Comparison of ENCODE assay signal across 9 cellular contexts in genomic region chr15:46934851-46935250, GRCh38.
"Had no signal": no experiment of that assay in that cellular context is flagged by ENCODE, and none has a peak within 500 bp of the region (broad histone marks: within the 10 kb centered on the region; RNA-seq: fewer than 3 reads in every experiment).

No MANE protein-coding gene starts in this region.

- ATAC-seq: GM23338, HepG2 had no signal

- H3K27me3 Mint-ChIP-seq: IgD-negative memory B cell had no signal

- H3K4me3 ChIP-seq: GM23338 had no signal

- H3K4me2 ChIP-seq: GM23338 had no signal

- H3K4me3 Mint-ChIP-seq: GM23338, H9, IgD-negative memory B cell had no signal

- DNase-seq: H9, HCEC 1CT, KBM-7 had no signal

- FAIRE-seq: H1, H54, HepG2 had no signal

- H3K27ac ChIP-seq: HL-60 had no signal

- H2AFZ ChIP-seq: GM23338 had no signal

- H3K27ac Mint-ChIP-seq: GM23338, H9, IgD-negative memory B cell had no signal

- H3K4me1 Mint-ChIP-seq: IgD-negative memory B cell had no signal

- H3K9me3 Mint-ChIP-seq: H9 had no signal

- H3K36me3 Mint-ChIP-seq: IgD-negative memory B cell had no signal
